1 cellular context compared by ENCODE assay signal in genomic region chr10:46022978-46023702, GRCh38.
TF ChIP-seq lines count a peak whose summit lies in the region.

No MANE protein-coding gene starts in this region.

TF ChIP-seq in HepG2, 621 proteins besides CTCF, POLR2A, EP300 and RAD21 (continued from another document and continues in another):
- TF ChIP-seq ZBTB2 (CRISPR knock-in tag; IDR thresholded peaks at IDR 0.05; ENCODE audit: low read depth), result no peak
- TF ChIP-seq ZNF639 (CRISPR knock-in tag; conservative IDR thresholded peaks at IDR 0.05), result 0 out of 2 replicates have a peak, but pooled peaks have one; percentile 37
- TF ChIP-seq ZFP41 (CRISPR knock-in tag; IDR thresholded peaks at IDR 0.05; ENCODE audit: borderline replicate concordance), result peak; percentile 60; the same call in 1 of the 2 replicates
- peak; percentile 71; the same call in 1 of the 2 replicates for TF ChIP-seq ZIK1 (CRISPR knock-in tag; IDR thresholded peaks at IDR 0.05; ENCODE audit: borderline replicate concordance, low read depth)
- peak; percentile 52 for TF ChIP-seq ASH2L (IDR thresholded peaks at IDR 0.05; ENCODE audit: insufficient read length, low read depth, low read length)
- TF ChIP-seq ZNF33B (CRISPR knock-in tag; IDR thresholded peaks at IDR 0.05), result peak; percentile 67; the same call in 1 of the 2 replicates
- TF ChIP-seq ZNF234 (CRISPR knock-in tag; conservative IDR thresholded peaks at IDR 0.05), result no peak
- peak; percentile 95 for TF ChIP-seq AKAP8 (CRISPR knock-in tag; IDR thresholded peaks at IDR 0.05)
- TF ChIP-seq ZBTB7A (CRISPR knock-in tag; IDR thresholded peaks at IDR 0.05), result no peak
- peak; percentile 89; the same call in 1 of the 2 replicates for TF ChIP-seq ZMAT3 (CRISPR knock-in tag; conservative IDR thresholded peaks at IDR 0.05)
- TF ChIP-seq ATF4 (CRISPR knock-in tag; IDR thresholded peaks at IDR 0.05), result peak in 1 of 2 experiments; percentile 32; a peak in 1 of 4 replicates
- TF ChIP-seq ZNF484 (CRISPR knock-in tag; IDR thresholded peaks at IDR 0.05; ENCODE audit: borderline replicate concordance, low read depth), result no peak
- no peak for TF ChIP-seq ZNF382 (CRISPR knock-in tag; IDR thresholded peaks at IDR 0.05; ENCODE audit: borderline replicate concordance)
- TF ChIP-seq ZNF850 (CRISPR knock-in tag; conservative IDR thresholded peaks at IDR 0.05), result no peak
- no peak; the same call in 1 of the 2 replicates for TF ChIP-seq SIX4 (CRISPR knock-in tag; IDR thresholded peaks at IDR 0.05)
- peak; percentile 78; the same call in 1 of the 2 replicates for TF ChIP-seq SP4 (CRISPR knock-in tag; IDR thresholded peaks at IDR 0.05)
- TF ChIP-seq IRF9 (CRISPR knock-in tag; IDR thresholded peaks at IDR 0.05; ENCODE audit: borderline replicate concordance), result peak; percentile 98
- no peak for TF ChIP-seq SMYD3 (CRISPR knock-in tag; IDR thresholded peaks at IDR 0.05)
- TF ChIP-seq ELF4 (CRISPR knock-in tag; IDR thresholded peaks at IDR 0.05; ENCODE audit: borderline replicate concordance), result no peak; the same call in 1 of the 2 replicates
- TF ChIP-seq ADNP (CRISPR knock-in tag; IDR thresholded peaks at IDR 0.05), result no peak
- no peak for TF ChIP-seq FOXM1 (CRISPR knock-in tag; IDR thresholded peaks at IDR 0.05)
- peak; percentile 83 for TF ChIP-seq ZNF800 (CRISPR knock-in tag; IDR thresholded peaks at IDR 0.05)
- TF ChIP-seq ZNF772 (CRISPR knock-in tag; IDR thresholded peaks at IDR 0.05), result peak; percentile 68; the same call in 1 of the 2 replicates
- TF ChIP-seq ZFYVE20 (CRISPR knock-in tag; IDR thresholded peaks at IDR 0.05; ENCODE audit: borderline replicate concordance, low read depth), result no peak
- peak; percentile 80; the same call in 1 of the 2 replicates for TF ChIP-seq ZSCAN25 (CRISPR knock-in tag; IDR thresholded peaks at IDR 0.05)
- TF ChIP-seq PAX8 (CRISPR knock-in tag; IDR thresholded peaks at IDR 0.05; ENCODE audit: borderline replicate concordance), result peak; percentile 87; the same call in 1 of the 2 replicates
- no peak; the same call in 1 of the 2 replicates for TF ChIP-seq ZNF256 (CRISPR knock-in tag; conservative IDR thresholded peaks at IDR 0.05)
- peak; percentile 92 for TF ChIP-seq ZNF430 (CRISPR knock-in tag; IDR thresholded peaks at IDR 0.05)
- no peak for TF ChIP-seq NBN (conservative IDR thresholded peaks at IDR 0.05)
- peak; percentile 52; the same call in 1 of the 2 replicates for TF ChIP-seq HOXA9 (CRISPR knock-in tag; IDR thresholded peaks at IDR 0.05; ENCODE audit: borderline replicate concordance)
- TF ChIP-seq GMEB2 (CRISPR knock-in tag; IDR thresholded peaks at IDR 0.05; ENCODE audit: low read depth), result no peak
- TF ChIP-seq SMARCE1 (IDR thresholded peaks at IDR 0.05; ENCODE audit: borderline replicate concordance), result no peak
- no peak for TF ChIP-seq FOXO4 (CRISPR knock-in tag; conservative IDR thresholded peaks at IDR 0.05)
- TF ChIP-seq HOMEZ (CRISPR knock-in tag; IDR thresholded peaks at IDR 0.05; ENCODE audit: low read depth), result peak; percentile 78
- peak; percentile 30; the same call in 1 of the 2 replicates for TF ChIP-seq CBX5 (CRISPR knock-in tag; IDR thresholded peaks at IDR 0.05; ENCODE audit: borderline replicate concordance)
- TF ChIP-seq FIP1L1 (IDR thresholded peaks at IDR 0.05; ENCODE audit: borderline replicate concordance, insufficient read depth, low read depth, low read length), result no peak
- TF ChIP-seq ZNF704 (CRISPR knock-in tag; IDR thresholded peaks at IDR 0.05; ENCODE audit: borderline replicate concordance), result no peak
- peak; percentile 80 for TF ChIP-seq ZNF317 (CRISPR knock-in tag; IDR thresholded peaks at IDR 0.05)
- peak; percentile 93; the same call in 1 of the 2 replicates for TF ChIP-seq NFKB2 (CRISPR knock-in tag; IDR thresholded peaks at IDR 0.05; ENCODE audit: borderline replicate concordance)
- TF ChIP-seq TEF (CRISPR knock-in tag; IDR thresholded peaks at IDR 0.05), result peak; percentile 43; the same call in 1 of the 2 replicates
- no peak for TF ChIP-seq HNRNPLL (IDR thresholded peaks at IDR 0.05; ENCODE audit: low read depth, low read length, poor library complexity, severe bottlenecking)
- no peak for TF ChIP-seq PHF5A (CRISPR knock-in tag; IDR thresholded peaks at IDR 0.05; ENCODE audit: low read depth, unreplicated experiment)
- TF ChIP-seq ZNF597 (CRISPR knock-in tag; IDR thresholded peaks at IDR 0.05), result no peak
- peak; percentile 71; the same call in 1 of the 2 replicates for TF ChIP-seq E2F2 (CRISPR knock-in tag; IDR thresholded peaks at IDR 0.05; ENCODE audit: borderline replicate concordance)
